ENCODE assay signal across 35 cellular contexts in genomic region chr12:123548107-123548506, GRCh38.
"Had no signal": no experiment of that assay in that cellular context is flagged by ENCODE, and none has a peak within 500 bp of the region (broad histone marks: within the 10 kb centered on the region; RNA-seq: fewer than 3 reads in every experiment).

No MANE protein-coding gene starts in this region.

- H3K4me3 ChIP-seq: MG63 had no signal

- DNase-seq: Karpas-422, Kasumi-1, MG63, MM.1S, MV-4-11, NCI-H1048, NCI-H1092, NCI-H1092 treated with DMSO at 0.1 percent for 48 hours, NCI-H1105, NCI-H1105 treated with DMSO at 0.1 percent for 48 hours, NCI-H1417, NCI-H1417 treated with DMSO at 0.1 percent for 48 hours, NCI-H1436, NCI-H1436 treated with DMSO at 0.1 percent for 48 hours, NCI-H146, NCI-H1694, NCI-H1694 treated with DMSO at 0.1 percent for 48 hours, NCI-H187, NCI-H187 treated with DMSO at 0.1 percent for 48 hours, NCI-H1930, NCI-H2029, NCI-H2029 treated with DMSO at 0.1 percent for 48 hours, NCI-H2081, NCI-H2081 treated with DMSO at 0.1 percent for 48 hours, NCI-H2107, NCI-H2171, NCI-H2171 treated with DMSO at 0.1 percent for 48 hours, NCI-H2227 treated with DMSO at 0.1 percent for 48 hours, NCI-H226, NCI-H345, NCI-H446, NCI-H446 treated with DMSO at 0.1 percent for 48 hours, NCI-H510A, NCI-H510A treated with DMSO at 0.1 percent for 48 hours, NCI-H524 had no signal

- H3K9me3 ChIP-seq: MG63 had no signal

- H3K36me3 ChIP-seq: MG63 had no signal
